In genomic region chr9:127966416-127967150, GRCh38 we compare ENCODE assay signal across 8 cellular contexts. TPM values are rescaled to one million over a fixed set of nuclear protein-coding genes. Genes with fewer than 3 reads are reported as not detected.
A peak's percentile ranks its signal among the peaks of the same experiment; 100 is the strongest.
DNase-seq lines count a peak whose midpoint lies in the region; ATAC-seq and TF ChIP-seq lines count a peak whose summit lies in the region.

No MANE protein-coding gene starts in this region.

- H3K36me3 ChIP-seq in lung (ENCODE audit: control insufficient read depth in 2 of 2, insufficient read depth in 2 of 2, low read length in 2 of 2): no peaks in the 10 kb centered on the region
- H3K36me3 ChIP-seq in tibial artery: no peaks in the 10 kb centered on the region

- H3K27me3 Mint-ChIP-seq in activated naive CD4-positive, alpha-beta T cell treated with anti-CD3 and anti-CD28 coated beads for 36 hours (ENCODE audit: low read depth): no peaks in the 10 kb centered on the region

- intact Hi-C loops in activated naive CD4-positive, alpha-beta T cell treated with anti-CD3 and anti-CD28 coated beads for 36 hours (cut with micrococcal nuclease): no loop called here
- intact Hi-C loops in tibial artery (cut with DNase I; ENCODE audit: low total_unique reads): no loop called here

- H3K4me3 Mint-ChIP-seq in activated naive CD4-positive, alpha-beta T cell treated with anti-CD3 and anti-CD28 coated beads for 36 hours: peak overlapping the region; percentile 84

- H3K36me3 Mint-ChIP-seq in activated naive CD4-positive, alpha-beta T cell treated with anti-CD3 and anti-CD28 coated beads for 36 hours (ENCODE audit: low read depth): peaks cover 23% of the 10 kb centered on the region
- H3K36me3 Mint-ChIP-seq in activated naive CD4-positive, alpha-beta T cell treated with anti-CD3 and anti-CD28 coated beads, Interleukin-2, amount 50 U/mL, for 72 hours: peaks cover 0 to 11% of the 10 kb centered on the region in 2 donors

- 36 to 43% methylated on average over 8 of the region's 8 CpGs for WGBS in lung, 2 donors

- peaks cover 97% of the 10 kb centered on the region for H3K4me1 Mint-ChIP-seq in activated naive CD4-positive, alpha-beta T cell treated with anti-CD3 and anti-CD28 coated beads for 36 hours (ENCODE audit: low read depth)

- H3K27ac ChIP-seq in lung (ENCODE audit: low read depth in 1 of 2, low read length in 1 of 2) (peak overlapping the region; percentile 91), tibial artery (peak overlapping the region; percentile 94)

- CTCF ChIA-PET in activated naive CD4-positive, alpha-beta T cell treated with anti-CD3 and anti-CD28 coated beads for 36 hours (lab: Charles Lee): interaction anchor here (0.7 to 3.7 kb wide), 6 partner anchors 8 to 68 kb away, joined by 3 to 22 read pairs (median 6); no protein-coding TSS in a partner anchor

- H3K9me3 ChIP-seq in lung (ENCODE audit: control insufficient read depth in 2 of 2, insufficient read depth in 1 of 2, low read length in 1 of 2) (no peaks in the 10 kb centered on the region), tibial artery (no peaks in the 10 kb centered on the region)

- H3K27me3 ChIP-seq in lung (ENCODE audit: control insufficient read depth, insufficient read depth) (no peaks in the 10 kb centered on the region), tibial artery (no peaks in the 10 kb centered on the region)

- DNase-seq in activated naive CD4-positive, alpha-beta T cell treated with anti-CD3 and anti-CD28 coated beads for 36 hours: no peak
- no peak for DNase-seq in activated naive CD4-positive, alpha-beta T cell treated with anti-CD3 and anti-CD28 coated beads, Interleukin-2, amount 50 U/mL, for 16 hours
- no peak for DNase-seq in activated naive CD4-positive, alpha-beta T cell treated with anti-CD3 and anti-CD28 coated beads, Interleukin-2, amount 50 U/mL, for 72 hours (ENCODE audit: low spot score in 2 of 2)
- DNase-seq in lung (ENCODE audit: low spot score): no peak
- no peak for DNase-seq in tibial artery
- no peak for DNase-seq in NCI-H748 treated with DMSO at 0.1 percent for 48 hours (lab: John Stamatoyannopoulos, UW)
- no peak for DNase-seq in activated gamma-delta T cell (lab: John Stamatoyannopoulos, UW)

- H3K9me3 Mint-ChIP-seq in activated naive CD4-positive, alpha-beta T cell treated with anti-CD3 and anti-CD28 coated beads for 36 hours: no peaks in the 10 kb centered on the region
- no peaks in the 10 kb centered on the region for H3K9me3 Mint-ChIP-seq in activated naive CD4-positive, alpha-beta T cell treated with anti-CD3 and anti-CD28 coated beads, Interleukin-2, amount 50 U/mL, for 72 hours

- peak overlapping the region; percentile 99 for H3K27ac Mint-ChIP-seq in activated naive CD4-positive, alpha-beta T cell treated with anti-CD3 and anti-CD28 coated beads for 36 hours
- H3K27ac Mint-ChIP-seq in activated naive CD4-positive, alpha-beta T cell treated with anti-CD3 and anti-CD28 coated beads, Interleukin-2, amount 50 U/mL, for 72 hours: peak overlapping the region; percentile 94 to 98

- H3K4me1 ChIP-seq in lung (ENCODE audit: control insufficient read depth in 2 of 2, insufficient read depth in 2 of 2, low read length in 2 of 2) (peaks cover 25 to 51% of the 10 kb centered on the region in 2 donors), tibial artery (peaks cover 16 to 99% (median 92%) of the 10 kb centered on the region in 4 donors)

- H3K4me3 ChIP-seq in lung: no peak overlapping the region
- H3K4me3 ChIP-seq in tibial artery: no peak overlapping the region

- no peak for ATAC-seq in activated naive CD4-positive, alpha-beta T cell treated with anti-CD3 and anti-CD28 coated beads, Interleukin-2, amount 50 U/mL, for 72 hours
- ATAC-seq in lung (ENCODE audit: insufficient read depth, low FRiP score) (no peak), HG03159 (IDR thresholded peaks at IDR 0.05; ENCODE audit: unreplicated experiment) (no peak)

- no peak for TF ChIP-seq CTCF in lung (IDR thresholded peaks at IDR 0.05; ENCODE audit: control extremely low read depth, extremely low read depth)
- no peak for TF ChIP-seq CTCF in tibial artery (IDR thresholded peaks at IDR 0.05)

RNA-seq across cellular contexts. Expression of gene EEIG1, which starts 14.2 kb away (rescaled TPM):
- 10 to 100 TPM; 61.0 to 70.8 TPM for total RNA-seq in activated naive CD4-positive, alpha-beta T cell treated with anti-CD3 and anti-CD28 coated beads for 36 hours
- 10 to 100 TPM; 63.1 to 96.5 TPM for total RNA-seq in activated naive CD4-positive, alpha-beta T cell treated with anti-CD3 and anti-CD28 coated beads, Interleukin-2, amount 50 U/mL, for 72 hours
- total RNA-seq in lung: 10 to 100 TPM; 49.6 to 66.5 TPM
- polyA plus RNA-seq in lung: 10 to 100 TPM; 13.4 to 15.8 TPM

RNA-seq across cellular contexts. Expression of gene DPM2, which starts 28.9 kb away (rescaled TPM):
- 10 to 100 TPM; 41.6 to 43.4 TPM for total RNA-seq in activated naive CD4-positive, alpha-beta T cell treated with anti-CD3 and anti-CD28 coated beads for 36 hours
- total RNA-seq in activated naive CD4-positive, alpha-beta T cell treated with anti-CD3 and anti-CD28 coated beads, Interleukin-2, amount 50 U/mL, for 72 hours: 10 to 100 TPM; 26.0 to 49.8 TPM
- total RNA-seq in lung: 10 to 100 TPM; 20.5 to 51.3 TPM
- 10 to 100 TPM; 50.8 to 51.1 TPM for polyA plus RNA-seq in lung

RNA-seq across cellular contexts. Expression of gene PIP5KL1, which starts 36.0 kb away (rescaled TPM):
- total RNA-seq in activated naive CD4-positive, alpha-beta T cell treated with anti-CD3 and anti-CD28 coated beads for 36 hours: 1 to 10 TPM; 1.1 to 1.8 TPM
- total RNA-seq in activated naive CD4-positive, alpha-beta T cell treated with anti-CD3 and anti-CD28 coated beads, Interleukin-2, amount 50 U/mL, for 72 hours: 1 to 10 TPM; 4.0 to 6.8 TPM
- 1 to 10 TPM; 4.9 to 9.0 TPM for total RNA-seq in lung
- polyA plus RNA-seq in lung: 1 to 10 TPM; 2.0 to 4.9 TPM

RNA-seq across cellular contexts. Expression of gene ST6GALNAC4, which starts 49.7 kb away (rescaled TPM):
- total RNA-seq in activated naive CD4-positive, alpha-beta T cell treated with anti-CD3 and anti-CD28 coated beads for 36 hours: 10 to 100 TPM; 22.3 to 24.6 TPM
- 10 to 100 TPM; 24.5 to 43.2 TPM for total RNA-seq in activated naive CD4-positive, alpha-beta T cell treated with anti-CD3 and anti-CD28 coated beads, Interleukin-2, amount 50 U/mL, for 72 hours
- total RNA-seq in lung: 10 to 100 TPM; 42.7 to 96.2 TPM
- 10 to 100 TPM; 24.6 to 67.3 TPM for polyA plus RNA-seq in lung
